In genomic region chr16:69417537-69418199, GRCh38 we compare ENCODE assay signal across 12 cellular contexts. TPM values are rescaled to one million over a fixed set of nuclear protein-coding genes. Genes with fewer than 3 reads are reported as not detected.
A peak's percentile ranks its signal among the peaks of the same experiment; 100 is the strongest.
DNase-seq lines count a peak whose midpoint lies in the region; ATAC-seq, FAIRE-seq and TF ChIP-seq lines count a peak whose summit lies in the region.
"Had no signal": no experiment of that assay in that cellular context is flagged by ENCODE, and none has a peak within 500 bp of the region (broad histone marks: within the 10 kb centered on the region; RNA-seq: fewer than 3 reads in every experiment).

No MANE protein-coding gene starts in this region.

- peak overlapping the region; percentile 14 for H3K4me2 ChIP-seq in endothelial cell of umbilical vein (ENCODE audit: insufficient read depth, low read length)

- ATAC-seq in HG02763 (IDR thresholded peaks at IDR 0.05; ENCODE audit: unreplicated experiment) = no peak

- H3K27me3 ChIP-seq in AG04450 (ENCODE audit: control insufficient read depth, insufficient read depth, low read length) = no peaks in the 10 kb centered on the region
- no peaks in the 10 kb centered on the region for H3K27me3 ChIP-seq in Peyer's patch
- no peaks in the 10 kb centered on the region for H3K27me3 ChIP-seq in endothelial cell of umbilical vein (ENCODE audit: control insufficient read depth in 2 of 2, insufficient read depth in 2 of 2, low read length in 2 of 2)

- H3K9ac ChIP-seq in endothelial cell of umbilical vein (replicated peaks; ENCODE audit: extremely low read depth, insufficient read depth, low read length) = peak overlapping the region; percentile 16

- 64 to 84% methylated on average over 3 to 7 of the region's 7 CpGs for WGBS in mesodermal cell (ENCODE audit: insufficient coverage in 2 of 2), 2 experiments

- H3K79me2 ChIP-seq in endothelial cell of umbilical vein (ENCODE audit: control insufficient read depth, insufficient read depth, low read length) = no peaks in the 10 kb centered on the region

- peak overlapping the region; percentile 63 for H2AFZ ChIP-seq in endothelial cell of umbilical vein (ENCODE audit: low read depth, low read length)

- no peak overlapping the region for H3K4me3 ChIP-seq in AG04450 (ENCODE audit: low read depth, low read length)
- H3K4me3 ChIP-seq in Peyer's patch = no peak overlapping the region
- no peak overlapping the region for H3K4me3 ChIP-seq in endothelial cell of umbilical vein (replicated peaks in 1 of 3; ENCODE audit: insufficient read depth in 1 of 3, low read depth in 1 of 3, low read length in 3 of 3)
- no peak overlapping the region for H3K4me3 ChIP-seq in mesodermal cell (ENCODE audit: extremely low read depth, insufficient read depth, low read length, poor library complexity, severe bottlenecking)

- peak; percentile 58 for FAIRE-seq in endothelial cell of umbilical vein (lab: Jason Lieb, UNC)

- intact Hi-C loops in endothelial cell of umbilical vein (cut with micrococcal nuclease) = no loop called here

- no peaks in the 10 kb centered on the region for H3K9me1 ChIP-seq in endothelial cell of umbilical vein (replicated peaks; ENCODE audit: control insufficient read depth, extremely low read depth, insufficient read depth, low read length)

- dilution Hi-C loops in endothelial cell of umbilical vein (cut with MboI; ENCODE audit: extremely low pct_ligation_motif_present, low sequenced_read_pairs) = no loop called here

- no peak for TF ChIP-seq POLR2A in Peyer's patch (IDR thresholded peaks at IDR 0.05)
- TF ChIP-seq POLR2A in endothelial cell of umbilical vein (IDR thresholded peaks at IDR 0.05; ENCODE audit: low read depth, low read length) = no peak

- BruUV-seq in endothelial cell of umbilical vein (replicated peaks; lab: Mats Ljungman, UMichigan) = no TSS peak

- TF ChIP-seq CTCF in AG04450 (IDR thresholded peaks at IDR 0.05; ENCODE audit: low read depth, low read length) = no peak
- TF ChIP-seq CTCF in Peyer's patch (IDR thresholded peaks at IDR 0.05) = no peak
- no peak for TF ChIP-seq CTCF in endothelial cell of umbilical vein (IDR thresholded peaks at IDR 0.05; ENCODE audit: extremely low read depth in 1 of 2, insufficient read depth in 1 of 2, low read depth in 1 of 2, low read length in 2 of 2)

- no peak for DNase-seq in AG04450 (ENCODE audit: low read depth, low spot score)
- DNase-seq in Peyer's patch = no peak
- peak; percentile 64 for DNase-seq in endothelial cell of umbilical vein (ENCODE audit: low read depth, low spot score)
- DNase-seq in DMS 273 treated with DMSO at 0.1 percent for 48 hours (lab: John Stamatoyannopoulos, UW) = no peak
- no peak for DNase-seq in retina
- DNase-seq in NCI-H1694 (lab: John Stamatoyannopoulos, UW) = no peak
- DNase-seq: activated CD4-positive, alpha-beta memory T cell treated with anti-CD3 and anti-CD28 coated beads, Interleukin-2, amount 10 ng/mL, durations not matched to agents 7 days and 5 days; CD4-positive, CD25-positive, alpha-beta regulatory T cell; effector CD4-positive, alpha-beta T cell; NCI-H526 treated with DMSO at 0.1 percent for 48 hours had no signal

- POLR2A ChIA-PET in AG04450 (lab: Yijun Ruan, JAX) (interaction anchor here (0.8 kb wide), 1 partner anchor 14 kb away, joined by 4 read pairs; no protein-coding TSS in a partner anchor), endothelial cell of umbilical vein (lab: Charles Lee) (no interaction called here)

- CTCF ChIA-PET in AG04450 (lab: Charles Lee) (interaction anchor here (1.2 to 1.4 kb wide), 3 partner anchors 18 to 337 kb away, joined by 4 read pairs; partner anchors contain the start of gene NOB1), endothelial cell of umbilical vein (lab: Charles Lee) (interaction anchor here (0.9 to 3.3 kb wide), 4 partner anchors 14 to 37 kb away, joined by 3 to 21 read pairs (median 6); no protein-coding TSS in a partner anchor)

- H4K20me1 ChIP-seq in endothelial cell of umbilical vein (replicated peaks; ENCODE audit: control insufficient read depth, extremely low read depth, insufficient read depth, low read length) = no peaks in the 10 kb centered on the region

- H3K36me3 ChIP-seq in Peyer's patch = no peaks in the 10 kb centered on the region
- no peaks in the 10 kb centered on the region for H3K36me3 ChIP-seq in endothelial cell of umbilical vein (ENCODE audit: control insufficient read depth in 2 of 2, extremely low read depth in 1 of 2, insufficient read depth in 2 of 2, low read length in 2 of 2)
- H3K36me3 ChIP-seq in mesodermal cell (ENCODE audit: control insufficient read depth, insufficient read depth, low read length) = no peaks in the 10 kb centered on the region

- H3K9me3 ChIP-seq in AG04450 (ENCODE audit: control insufficient read depth, insufficient read depth, low read length) (no peaks in the 10 kb centered on the region), Peyer's patch (no peaks in the 10 kb centered on the region), endothelial cell of umbilical vein (replicated peaks; ENCODE audit: control insufficient read depth, insufficient read depth, low read length) (no peaks in the 10 kb centered on the region), mesodermal cell (ENCODE audit: control insufficient read depth, low read length) (no peaks in the 10 kb centered on the region)

- peak overlapping the region; percentile 39 for H3K27ac ChIP-seq in AG04450 (ENCODE audit: low read depth, low read length)
- H3K27ac ChIP-seq in Peyer's patch = peak overlapping the region in 3 of 4 donors; percentile 34 to 64 (median 63)
- peak overlapping the region; percentile 39 for H3K27ac ChIP-seq in endothelial cell of umbilical vein (ENCODE audit: insufficient read depth, low read depth, low read length)
- peak overlapping the region; percentile 89 for H3K27ac ChIP-seq in mesodermal cell (ENCODE audit: low read depth, low read length, severe bottlenecking)

- H3K4me1 ChIP-seq in Peyer's patch (peaks cover 0 to 13% (median 0%) of the 10 kb centered on the region in 4 donors), endothelial cell of umbilical vein (ENCODE audit: control insufficient read depth, extremely low read depth, insufficient read depth, low read length) (peaks cover 12% of the 10 kb centered on the region), mesodermal cell (ENCODE audit: control insufficient read depth, insufficient read depth, low read length, poor library complexity, severe bottlenecking) (peaks cover 18% of the 10 kb centered on the region)

TF ChIP-seq in endothelial cell of umbilical vein, 7 proteins besides CTCF, POLR2A, EP300 and RAD21:
- peak; percentile 33 for TF ChIP-seq JUN (IDR thresholded peaks at IDR 0.05; ENCODE audit: borderline replicate concordance, insufficient read depth, insufficient read length, low read depth)
- TF ChIP-seq MAX (IDR thresholded peaks at IDR 0.05; ENCODE audit: insufficient read depth, insufficient read length) = no peak

RNA-seq across cellular contexts. Expression of gene CYB5B, which starts 6.8 kb away (rescaled TPM):
- polyA plus RNA-seq in AG04450 (2011; rRNA removed) = 148 and 155 TPM in 2 replicates
- polyA minus RNA-seq in AG04450 (2011; rRNA and poly(A)+ RNA removed) = 83.9 and 91.5 TPM in 2 replicates
- 10 to 100 TPM; 62.7 to 95.7 (median 65.7) TPM for total RNA-seq in Peyer's patch
- total RNA-seq in endothelial cell of umbilical vein = 169 and 176 TPM in 2 replicates
- polyA plus RNA-seq in endothelial cell of umbilical vein = 173 and 175 TPM in 2 replicates
- polyA plus RNA-seq in endothelial cell of umbilical vein (2011; cell fraction: cytosol; rRNA removed) = 160 and 192 TPM in 2 replicates
- polyA plus RNA-seq in endothelial cell of umbilical vein (2011; cell fraction: nucleus; rRNA removed) = 92.2 and 94.9 TPM in 2 replicates
- polyA plus RNA-seq in endothelial cell of umbilical vein (2012) = 106 and 126 TPM in 2 replicates
- polyA minus RNA-seq in endothelial cell of umbilical vein = 230 and 239 TPM in 2 replicates
- 45.1 TPM for polyA minus RNA-seq in endothelial cell of umbilical vein (2011; cell fraction: cytosol; rRNA and poly(A)+ RNA removed)
- polyA minus RNA-seq in endothelial cell of umbilical vein (2011; cell fraction: nucleus; rRNA and poly(A)+ RNA removed) = 57.8 and 76.4 TPM in 2 replicates
- polyA plus RNA-seq in mesodermal cell (2013, experiment 1 of 2) = 134 TPM
- polyA plus RNA-seq in mesodermal cell (2013, experiment 2 of 2) = 129 TPM

RNA-seq across cellular contexts. Expression of gene TERF2, which starts 31.9 kb away (rescaled TPM):
- 17.8 and 19.5 TPM in 2 replicates for polyA plus RNA-seq in AG04450 (2011; rRNA removed)
- 20.1 and 23.2 TPM in 2 replicates for polyA minus RNA-seq in AG04450 (2011; rRNA and poly(A)+ RNA removed)
- 10 to 100 TPM; 17.0 to 47.4 (median 28.5) TPM for total RNA-seq in Peyer's patch
- total RNA-seq in endothelial cell of umbilical vein = 32.8 and 36.0 TPM in 2 replicates
- 11.9 and 13.9 TPM in 2 replicates for polyA plus RNA-seq in endothelial cell of umbilical vein
- polyA plus RNA-seq in endothelial cell of umbilical vein (2011; cell fraction: cytosol; rRNA removed) = 16.0 and 16.3 TPM in 2 replicates
- polyA plus RNA-seq in endothelial cell of umbilical vein (2011; cell fraction: nucleus; rRNA removed) = 13.1 and 14.7 TPM in 2 replicates
- polyA plus RNA-seq in endothelial cell of umbilical vein (2012) = 21.7 and 28.4 TPM in 2 replicates
- polyA minus RNA-seq in endothelial cell of umbilical vein = 18.4 and 18.8 TPM in 2 replicates
- 26.8 TPM for polyA minus RNA-seq in endothelial cell of umbilical vein (2011; cell fraction: cytosol; rRNA and poly(A)+ RNA removed)
- 10.0 and 14.1 TPM in 2 replicates for polyA minus RNA-seq in endothelial cell of umbilical vein (2011; cell fraction: nucleus; rRNA and poly(A)+ RNA removed)
- polyA plus RNA-seq in mesodermal cell (2013, experiment 1 of 2) = 36.4 TPM
- polyA plus RNA-seq in mesodermal cell (2013, experiment 2 of 2) = 39.0 TPM

Comparison
In these comparisons a context has a peak if more than half of its experiments do, and no peak if none do; other contexts are left out.
1. H3K27ac ChIP-seq: peak in every context shown above with its lines; median percentile 89 in mesodermal cell; 63 in Peyer's patch; 39 in AG04450; 39 in endothelial cell of umbilical vein.